In the genomic region with DNA sequence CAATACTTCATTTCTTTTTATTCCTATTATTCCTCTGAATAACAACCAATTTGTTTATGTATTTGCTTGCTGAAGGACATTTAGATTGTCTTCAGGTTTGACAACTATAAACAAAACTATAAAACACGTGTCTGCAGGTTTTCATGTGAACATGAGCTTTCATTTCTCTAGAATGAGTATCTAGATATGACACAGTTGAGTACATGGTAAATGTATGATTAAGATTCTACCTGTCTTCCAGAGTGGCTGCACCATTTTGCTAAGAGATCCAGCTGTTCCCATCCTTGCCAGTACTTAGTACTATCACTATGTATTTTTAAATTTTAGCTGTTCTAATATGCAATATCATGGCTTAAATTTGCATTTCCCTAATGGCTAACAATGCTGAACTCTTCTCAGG, we compare ENCODE assay signal across 18 cellular contexts.
"Had no signal": no experiment of that assay in that cellular context is flagged by ENCODE, and none has a peak within 500 bp of the region (broad histone marks: within the 10 kb centered on the region; RNA-seq: fewer than 3 reads in every experiment).

No MANE protein-coding gene starts in this region.

- H3K36me3 ChIP-seq: right atrium auricular region had no signal

- H3K4me3 ChIP-seq: esophagus squamous epithelium, gastroesophageal sphincter, right atrium auricular region, sigmoid colon, skin epidermis had no signal

- H3K27ac Mint-ChIP-seq: nephron progenitor cell had no signal

- ATAC-seq: gastroesophageal sphincter; left lobe of liver; naive thymus-derived CD4-positive, alpha-beta T cell had no signal

- H3K27ac ChIP-seq: esophagus squamous epithelium, gastroesophageal sphincter, right atrium auricular region, sigmoid colon, skin epidermis had no signal

- H3K9me3 ChIP-seq: esophagus squamous epithelium, right atrium auricular region, sigmoid colon had no signal

- H3K27me3 Mint-ChIP-seq: naive thymus-derived CD4-positive, alpha-beta T cell had no signal

- H3K4me1 ChIP-seq: right atrium auricular region had no signal

- DNase-seq: dermis blood vessel endothelial cell; esophagus squamous epithelium; foreskin fibroblast; glutamatergic neuron; islet precursor cell; mammary epithelial cell; naive thymus-derived CD4-positive, alpha-beta T cell; nephron progenitor cell; posterior cingulate gyrus; sigmoid colon; stimulated activated CD4-positive, alpha-beta T cell treated with anti-CD3 and anti-CD28 coated beads, Interleukin-2, amount 100 ng/mL, for 24 hours; stimulated activated CD4-positive, alpha-beta T cell treated with anti-CD3 and anti-CD28 coated beads, Interleukin-4, amount 100 ng/mL, for 4 hours; stimulated activated naive CD4-positive, alpha-beta T cell; trophoblast cell had no signal

- H3K4me3 Mint-ChIP-seq: naive thymus-derived CD4-positive, alpha-beta T cell; nephron progenitor cell had no signal

- H3K27me3 ChIP-seq: esophagus squamous epithelium, gastroesophageal sphincter, right atrium auricular region, sigmoid colon had no signal
